Comparison of ENCODE assay signal across 1 cellular context in the genomic region with DNA sequence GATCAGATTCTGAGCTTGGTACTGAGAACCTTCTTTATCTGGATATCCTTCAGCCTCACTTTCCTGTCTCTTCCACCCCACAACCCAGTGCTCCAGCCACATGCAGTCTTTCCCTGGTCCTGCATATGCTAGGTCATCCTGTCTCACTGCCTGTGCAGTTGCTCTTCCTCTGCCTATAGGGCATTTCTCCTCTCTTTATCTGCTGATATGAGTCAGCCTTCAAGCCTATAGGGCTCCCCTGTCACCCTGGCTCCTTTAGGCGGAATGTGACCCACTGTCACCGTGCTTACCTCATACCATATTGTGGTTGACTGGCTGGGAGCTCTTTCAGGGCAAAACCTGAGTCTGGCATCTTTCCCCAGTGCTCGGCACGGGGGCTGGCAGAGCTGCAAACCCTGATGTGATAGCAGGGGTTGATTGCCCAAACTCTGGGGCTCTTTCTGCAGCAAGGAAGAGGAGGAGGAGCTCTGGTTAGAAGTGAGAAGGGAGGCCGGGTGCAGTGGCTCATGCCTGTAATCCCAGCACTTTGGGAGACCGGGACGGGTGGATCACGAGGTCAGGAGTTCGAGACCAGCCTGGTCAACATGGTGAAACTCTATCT.
TF ChIP-seq lines count a peak whose summit lies in the region.

No MANE protein-coding gene starts in this region.

TF ChIP-seq in GM12878, 131 proteins besides CTCF, POLR2A, EP300 and RAD21:
- TF ChIP-seq CREM (IDR thresholded peaks at IDR 0.05; ENCODE audit: low read depth) (no peak), EGR1 (IDR thresholded peaks at IDR 0.05; ENCODE audit: borderline replicate concordance in 1 of 2, low read depth in 2 of 2, low read length in 2 of 2) (no peak), E4F1 (IDR thresholded peaks at IDR 0.05; ENCODE audit: borderline replicate concordance, partially characterized antibody) (no peak)
